In genomic region chr1:236516929-236517704, GRCh38 we compare ENCODE assay signal across 8 cellular contexts.
DNase-seq lines count a peak whose midpoint lies in the region; FAIRE-seq and TF ChIP-seq lines count a peak whose summit lies in the region.

No MANE protein-coding gene starts in this region.

- H3K4me3 ChIP-seq in AG10803 (ENCODE audit: low read length): no peak overlapping the region
- peak overlapping the region; percentile 19 for H3K4me3 ChIP-seq in HEK293 (ENCODE audit: low read depth, low read length)

- no peaks in the 10 kb centered on the region for H3K36me3 ChIP-seq in HEK293 (ENCODE audit: control insufficient read depth in 2 of 2, insufficient read depth in 1 of 2, low read length in 2 of 2)

- FAIRE-seq in islet of Langerhans (lab: Jason Lieb, UNC) (peak; percentile 9), GM19239 (lab: Jason Lieb, UNC) (no peak)

- no peaks in the 10 kb centered on the region for H3K9me3 ChIP-seq in HEK293 (ENCODE audit: control insufficient read depth, insufficient read depth, low read depth, low read length)

- POLR2A ChIA-PET in HEK293 (lab: Yijun Ruan, JAX): interaction anchor here (0.5 to 1.8 kb wide), 10 partner anchors 9 to 1988 kb away, joined by 3 to 9 read pairs (median 3); partner anchors contain the start of gene HEATR1

- CTCF ChIA-PET in HEK293 (lab: Yijun Ruan, JAX): interaction anchor here (0.5 to 1.6 kb wide), 6 partner anchors 9 to 453 kb away, joined by 3 to 5 read pairs (median 4); no protein-coding TSS in a partner anchor

- peak; percentile 68 for DNase-seq in AG10803 (ENCODE audit: low read depth)
- peak; percentile 25 for DNase-seq in activated T-helper 1 cell treated with Interleukin-2 at 50 U/mL for 16 hours (ENCODE audit: low read depth)
- DNase-seq in SKM-1 (lab: John Stamatoyannopoulos, UW; ENCODE audit: unreplicated experiment): no peak
- no peak for DNase-seq in RKO (ENCODE audit: low spot score)
- no peak for DNase-seq in GM19239 (ENCODE audit: insufficient read length, low spot score)
- DNase-seq in GF-D8 (lab: John Stamatoyannopoulos, UW): no peak

- no peak overlapping the region; the same call in 1 of the 2 replicates for H3K27ac ChIP-seq in HEK293 (ENCODE audit: extremely low read depth, low read depth, low read length)

- TF ChIP-seq CTCF in AG10803 (conservative IDR thresholded peaks at IDR 0.05; ENCODE audit: low read length) (no peak), HEK293 (tag by site-specific recombination; IDR thresholded peaks at IDR 0.05) (no peak)

- peaks cover 23% of the 10 kb centered on the region for H3K4me1 ChIP-seq in HEK293 (ENCODE audit: control insufficient read depth, insufficient read depth, low read length)

TF ChIP-seq in HEK293, 187 proteins besides CTCF, POLR2A, EP300 and RAD21 (continues in another document):
- no peak for TF ChIP-seq ZNF280C (tag by site-specific recombination; IDR thresholded peaks at IDR 0.05)
- no peak for TF ChIP-seq PRDM4 (tag by site-specific recombination; IDR thresholded peaks at IDR 0.05)
- peak; percentile 96 for TF ChIP-seq ZNF362 (tag by site-specific recombination; IDR thresholded peaks at IDR 0.05)
- peak; percentile 63 for TF ChIP-seq ZNF335 (tag by site-specific recombination; conservative IDR thresholded peaks at IDR 0.05)
- peak; percentile 68 for TF ChIP-seq PRDM6 (tag by site-specific recombination; IDR thresholded peaks at IDR 0.05)
- TF ChIP-seq ZNF639 (tag by site-specific recombination; IDR thresholded peaks at IDR 0.05): no peak
- peak; percentile 40; the same call in 1 of the 2 replicates for TF ChIP-seq WT1 (tag by site-specific recombination; IDR thresholded peaks at IDR 0.05)
- peak; percentile 50; the same call in 1 of the 2 replicates for TF ChIP-seq FEZF1 (tag by site-specific recombination; IDR thresholded peaks at IDR 0.05)
- TF ChIP-seq SCRT2 (tag by site-specific recombination; IDR thresholded peaks at IDR 0.05): peak; percentile 98
- peak; percentile 42; the same call in 1 of the 2 replicates for TF ChIP-seq ZBTB44 (tag by site-specific recombination; IDR thresholded peaks at IDR 0.05)
- peak; percentile 97 for TF ChIP-seq PRDM10 (tag by site-specific recombination; IDR thresholded peaks at IDR 0.05)

Comparison
In these comparisons a context has a peak if more than half of its experiments do, and no peak if none do; other contexts are left out.
1. DNase-seq: peak in AG10803 (single experiment) and activated T-helper 1 cell treated with Interleukin-2 at 50 U/mL for 16 hours (single experiment); none in SKM-1 (single experiment), RKO (single experiment), GM19239 (single experiment) and GF-D8 (single experiment).